12 cellular contexts compared by ENCODE assay signal in genomic region chr6:152096863-152097496, GRCh38.
DNase-seq lines count a peak whose midpoint lies in the region; ATAC-seq and TF ChIP-seq lines count a peak whose summit lies in the region.
"Had no signal": no experiment of that assay in that cellular context is flagged by ENCODE, and none has a peak within 500 bp of the region (broad histone marks: within the 10 kb centered on the region; RNA-seq: fewer than 3 reads in every experiment).

No MANE protein-coding gene starts in this region.

- no peaks in the 10 kb centered on the region for H3K27me3 Mint-ChIP-seq in activated CD8-positive, alpha-beta T cell treated with anti-CD3 and anti-CD28 coated beads, Interleukin-2, amount 10 ng/mL, durations not matched to agents 7 days and 5 days (ENCODE audit: low read depth)

- H3K4me3 Mint-ChIP-seq in activated CD8-positive, alpha-beta T cell treated with anti-CD3 and anti-CD28 coated beads, Interleukin-2, amount 10 ng/mL, durations not matched to agents 7 days and 5 days = no peak overlapping the region

- no peak for ATAC-seq in activated CD8-positive, alpha-beta T cell treated with anti-CD3 and anti-CD28 coated beads, Interleukin-2, amount 10 ng/mL, durations not matched to agents 7 days and 5 days
- ATAC-seq: left cardiac atrium had no signal

- H3K9me3 ChIP-seq in fibroblast of lung (ENCODE audit: control insufficient read depth, insufficient read depth, low read depth, low read length) (peaks cover 2% of the 10 kb centered on the region), right atrium auricular region (no peaks in the 10 kb centered on the region)

- H3K4me1 ChIP-seq in fibroblast of lung (ENCODE audit: control insufficient read depth, extremely low read depth, insufficient read depth, low read length) = peaks cover 17% of the 10 kb centered on the region
- peaks cover 0 to 31% of the 10 kb centered on the region in 2 donors for H3K4me1 ChIP-seq in right atrium auricular region
- H3K4me1 ChIP-seq: parathyroid adenoma had no signal

- no peak overlapping the region for H3K9ac ChIP-seq in fibroblast of lung (ENCODE audit: insufficient read depth, low read length)
- H3K9ac ChIP-seq: parathyroid adenoma had no signal

- CTCF ChIA-PET in RWPE1 (lab: Yijun Ruan, JAX) = interaction anchor here (0.6 to 1.2 kb wide), 2 partner anchors 13 to 38 kb away, joined by 3 read pairs; no protein-coding TSS in a partner anchor
- CTCF ChIA-PET in activated CD8-positive, alpha-beta T cell treated with anti-CD3 and anti-CD28 coated beads, Interleukin-2, amount 10 ng/mL, durations not matched to agents 7 days and 5 days (lab: Charles Lee) = no interaction called here

- TF ChIP-seq CTCF in RWPE1 (conservative IDR thresholded peaks at IDR 0.05; ENCODE audit: low read depth) (no peak), fibroblast of lung (conservative IDR thresholded peaks at IDR 0.05 in 1 of 2, IDR thresholded peaks at IDR 0.05 in 1 of 2; ENCODE audit: low read depth in 1 of 2, low read length in 2 of 2) (peak; percentile 24 to 42), right atrium auricular region (IDR thresholded peaks at IDR 0.05) (no peak)

- no peak overlapping the region for H3K4me3 ChIP-seq in fibroblast of lung (replicated peaks in 1 of 4; ENCODE audit: control extremely low read depth in 1 of 4, insufficient read depth in 1 of 4, low read depth in 3 of 4, low read length in 4 of 4)
- H3K4me3 ChIP-seq in right atrium auricular region = no peak overlapping the region

- POLR2A ChIA-PET in RWPE1 (lab: Yijun Ruan, JAX; ENCODE audit: low non-redundant PET) = no interaction called here
- POLR2A ChIA-PET in activated CD8-positive, alpha-beta T cell treated with anti-CD3 and anti-CD28 coated beads, Interleukin-2, amount 10 ng/mL, durations not matched to agents 7 days and 5 days (lab: Charles Lee) = no interaction called here

- no peaks in the 10 kb centered on the region for H3K9me3 Mint-ChIP-seq in activated CD8-positive, alpha-beta T cell treated with anti-CD3 and anti-CD28 coated beads, Interleukin-2, amount 10 ng/mL, durations not matched to agents 7 days and 5 days (ENCODE audit: insufficient read depth)

- peak; percentile 70 for DNase-seq in H4 (ENCODE audit: low spot score)
- DNase-seq in RWPE1 (ENCODE audit: low spot score) = peak; percentile 71
- DNase-seq in fibroblast of lung (ENCODE audit: low read depth in 2 of 2) = peak; percentile 86 to 97
- peak; percentile 78 for DNase-seq in smooth muscle cell of the brain vasculature (ENCODE audit: low read depth, low spot score)
- DNase-seq in Ammon's horn (ENCODE audit: low spot score) = no peak
- no peak for DNase-seq in right atrium auricular region (ENCODE audit: low spot score)
- no peak for DNase-seq in NOMO-1 (lab: John Stamatoyannopoulos, UW; ENCODE audit: unreplicated experiment in 2 of 2)
- no peak for DNase-seq in activated CD8-positive, alpha-beta T cell treated with anti-CD3 and anti-CD28 coated beads, Interleukin-2, amount 10 ng/mL, durations not matched to agents 7 days and 5 days
- DNase-seq: effector CD4-positive, alpha-beta T cell; left cardiac atrium; WERI-Rb-1 had no signal

- H3K27ac ChIP-seq in RWPE1 (peak overlapping the region; percentile 83), fibroblast of lung (ENCODE audit: insufficient read depth, low read length) (peak overlapping the region; percentile 33), right atrium auricular region (no peak overlapping the region)
- H3K27ac ChIP-seq: parathyroid adenoma, WERI-Rb-1 had no signal

- no peaks in the 10 kb centered on the region for H3K4me1 Mint-ChIP-seq in activated CD8-positive, alpha-beta T cell treated with anti-CD3 and anti-CD28 coated beads, Interleukin-2, amount 10 ng/mL, durations not matched to agents 7 days and 5 days (ENCODE audit: low read depth)

- H3K36me3 Mint-ChIP-seq in activated CD8-positive, alpha-beta T cell treated with anti-CD3 and anti-CD28 coated beads, Interleukin-2, amount 10 ng/mL, durations not matched to agents 7 days and 5 days (ENCODE audit: low read depth) = no peaks in the 10 kb centered on the region

- no peaks in the 10 kb centered on the region for H3K79me2 ChIP-seq in fibroblast of lung (ENCODE audit: control insufficient read depth, insufficient read depth, low read length)
- H3K79me2 ChIP-seq: parathyroid adenoma had no signal

- no peak overlapping the region for H2AFZ ChIP-seq in fibroblast of lung (ENCODE audit: low read length)
- H2AFZ ChIP-seq: parathyroid adenoma had no signal

- H3K36me3 ChIP-seq in fibroblast of lung (ENCODE audit: control insufficient read depth, insufficient read depth, low read length) = no peaks in the 10 kb centered on the region
- no peaks in the 10 kb centered on the region for H3K36me3 ChIP-seq in right atrium auricular region
- H3K36me3 ChIP-seq: WERI-Rb-1 had no signal

- peak overlapping the region; percentile 33 for H3K4me2 ChIP-seq in fibroblast of lung (ENCODE audit: extremely low read depth, insufficient read depth, low read length)

- H3K27me3 ChIP-seq in fibroblast of lung (ENCODE audit: control insufficient read depth, insufficient read depth, low read length) = no peaks in the 10 kb centered on the region
- H3K27me3 ChIP-seq in right atrium auricular region = no peaks in the 10 kb centered on the region

- no peaks in the 10 kb centered on the region for H4K20me1 ChIP-seq in fibroblast of lung (ENCODE audit: control insufficient read depth, extremely low read depth, insufficient read depth, low read length)

- no peak overlapping the region for H3K27ac Mint-ChIP-seq in activated CD8-positive, alpha-beta T cell treated with anti-CD3 and anti-CD28 coated beads, Interleukin-2, amount 10 ng/mL, durations not matched to agents 7 days and 5 days

Comparison
In these comparisons a context has a peak if more than half of its experiments do, and no peak if none do; other contexts are left out.
1. DNase-seq: peak in H4 (single experiment), RWPE1 (single experiment), fibroblast of lung (2 of 2) and smooth muscle cell of the brain vasculature (single experiment); none in Ammon's horn (single experiment), right atrium auricular region (single experiment), NOMO-1 (0 of 2) and activated CD8-positive, alpha-beta T cell treated with anti-CD3 and anti-CD28 coated beads, Interleukin-2, amount 10 ng/mL, durations not matched to agents 7 days and 5 days (single experiment).
2. H3K27ac ChIP-seq: peak in RWPE1 (single experiment) and fibroblast of lung (single experiment); none in right atrium auricular region (0 of 2).
3. CTCF ChIP-seq: peak in fibroblast of lung (2 of 2); none in RWPE1 (single experiment) and right atrium auricular region (0 of 2).